Comparison of ENCODE assay signal across 27 cellular contexts in genomic region chr6:29295623-29296022, GRCh38. TPM values are rescaled to one million over a fixed set of nuclear protein-coding genes. Genes with fewer than 3 reads are reported as not detected.
A peak's percentile ranks its signal among the peaks of the same experiment; 100 is the strongest.
DNase-seq lines count a peak whose midpoint lies in the region; ATAC-seq, FAIRE-seq and TF ChIP-seq lines count a peak whose summit lies in the region.
"Had no signal": no experiment of that assay in that cellular context is flagged by ENCODE, and none has a peak within 500 bp of the region (broad histone marks: within the 10 kb centered on the region; RNA-seq: fewer than 3 reads in every experiment).

No MANE protein-coding gene starts in this region.

- no peak for TF ChIP-seq POLR2A in H1 (IDR thresholded peaks at IDR 0.05; ENCODE audit: control extremely low read depth in 1 of 2, low read depth in 2 of 2, low read length in 2 of 2)
- no peak for TF ChIP-seq POLR2A in HepG2 (IDR thresholded peaks at IDR 0.05; ENCODE audit: insufficient read depth in 1 of 2, low read depth in 2 of 2, low read length in 2 of 2)
- TF ChIP-seq POLR2A in adrenal gland (IDR thresholded peaks at IDR 0.05), result no peak

- H3K4me1 Mint-ChIP-seq in T-helper 17 cell, result no peaks in the 10 kb centered on the region
- H3K4me1 Mint-ChIP-seq: CD4-positive, CD25-positive, alpha-beta regulatory T cell; CD8-positive, alpha-beta memory T cell had no signal

- 0 out of 2 replicates have a peak overlapping the region, but pooled peaks have one; percentile 21 for H2AFZ ChIP-seq in PC-3 (ENCODE audit: low read length)
- H2AFZ ChIP-seq in H1 (ENCODE audit: low read length), result 0 out of 2 replicates have a peak overlapping the region, but pooled peaks have one; percentile 22
- no peak overlapping the region for H2AFZ ChIP-seq in HepG2 (ENCODE audit: low read length)
- H2AFZ ChIP-seq in osteoblast (ENCODE audit: low read length), result no peak overlapping the region

- H4K5ac ChIP-seq in H1 (ENCODE audit: insufficient read length, low read depth, low read length), result no peak overlapping the region

- H3K56ac ChIP-seq in H1 (replicated peaks; ENCODE audit: insufficient read length, low read depth, low read length), result no peak overlapping the region

- H3K23ac ChIP-seq in H1 (ENCODE audit: insufficient read length), result no peak overlapping the region

- no peak for TF ChIP-seq RAD21 in H1 (IDR thresholded peaks at IDR 0.05 in 1 of 2, conservative IDR thresholded peaks at IDR 0.05 in 1 of 2; ENCODE audit: low read depth in 2 of 2, low read length in 2 of 2)
- TF ChIP-seq RAD21 in HepG2 (CRISPR knock-in tag; IDR thresholded peaks at IDR 0.05), result no peak

- TF ChIP-seq EP300 in H1 (IDR thresholded peaks at IDR 0.05; ENCODE audit: borderline replicate concordance in 1 of 2, low read depth in 2 of 2, low read length in 2 of 2) (no peak), HepG2 (IDR thresholded peaks at IDR 0.05; ENCODE audit: low read depth in 2 of 2, low read length in 2 of 2) (no peak), HepG2 (CRISPR knock-in tag; IDR thresholded peaks at IDR 0.05; ENCODE audit: borderline replicate concordance) (no peak)

- H2BK120ac ChIP-seq in H1 (replicated peaks; ENCODE audit: low read depth, low read length), result no peak overlapping the region

- FAIRE-seq in H1 (lab: Jason Lieb, UNC) (no peak), HepG2 (lab: Jason Lieb, UNC) (no peak)
- FAIRE-seq: A204.1, GM12878, GM19239 had no signal

- no peak for TF ChIP-seq CTCF in PC-3 (conservative IDR thresholded peaks at IDR 0.05; ENCODE audit: low read depth, low read length)
- TF ChIP-seq CTCF in H1 (IDR thresholded peaks at IDR 0.05; ENCODE audit: control extremely low read depth in 1 of 3, insufficient read depth in 1 of 3, low read depth in 1 of 3, low read length in 3 of 3), result no peak
- no peak for TF ChIP-seq CTCF in HepG2 (CRISPR knock-in tag; IDR thresholded peaks at IDR 0.05)
- no peak for TF ChIP-seq CTCF in osteoblast (IDR thresholded peaks at IDR 0.05; ENCODE audit: extremely low read depth, low read depth, low read length)
- no peak for TF ChIP-seq CTCF in adrenal gland (IDR thresholded peaks at IDR 0.05)

- no peak overlapping the region for H3K18ac ChIP-seq in H1 (ENCODE audit: extremely low read depth, low read length)

- CTCF ChIA-PET in PC-3 (lab: Charles Lee) (no interaction called here), H1 (lab: Charles Lee; ENCODE audit: partially characterized antibody) (no interaction called here), HepG2 (lab: Yijun Ruan, JAX; ENCODE audit: low intra/inter-chr PET ratio, low total read pairs) (no interaction called here)

- 0 out of 2 replicates have a peak overlapping the region, but pooled peaks have one; percentile 5 for H2BK15ac ChIP-seq in H1 (ENCODE audit: low read length)

- intact Hi-C loops in PC-3 (cut with micrococcal nuclease) (no loop called here), HepG2 (cut with micrococcal nuclease; ENCODE audit: unreplicated experiment) (no loop called here), adrenal gland (cut with DNase I) (no loop called here)

- H3K27me3 Mint-ChIP-seq in T-helper 17 cell, result peaks cover 31% of the 10 kb centered on the region

- no peak for DNase-seq in PC-3
- no peak for DNase-seq in H1 (ENCODE audit: low read depth in 1 of 2, low spot score in 2 of 2)
- no peak for DNase-seq in HepG2 (ENCODE audit: low spot score)
- peak; percentile 8 for DNase-seq in osteoblast (ENCODE audit: insufficient read length, low spot score, missing footprints)
- no peak for DNase-seq in inferior parietal cortex (ENCODE audit: extremely low spot score)
- DNase-seq in adrenal gland, result no peak
- no peak for DNase-seq in activated CD4-positive, alpha-beta T cell treated with anti-CD3 and anti-CD28 coated beads for 4 hours
- DNase-seq in T-helper 17 cell, result no peak
- DNase-seq: ACHN; BE2C; C1 segment of cervical spinal cord; CD4-positive, CD25-positive, alpha-beta regulatory T cell; CD8-positive, alpha-beta memory T cell; COR-L47; DMS 273 treated with DMSO at 0.1 percent for 48 hours; DMS53; DND-41; EL; IMR-90 had no signal

- no peaks in the 10 kb centered on the region for H3K23me2 ChIP-seq in H1 (ENCODE audit: low read depth, low read length)

- no peaks in the 10 kb centered on the region for H3K9me2 ChIP-seq in PC-3 (replicated peaks; ENCODE audit: low read length)

- H3K4me2 ChIP-seq in PC-3 (ENCODE audit: low read length) (no peak overlapping the region), H1 (ENCODE audit: insufficient read depth in 1 of 2, low read depth in 2 of 2, low read length in 2 of 2) (no peak overlapping the region), HepG2 (ENCODE audit: low read depth, low read length) (no peak overlapping the region), osteoblast (ENCODE audit: insufficient read depth, low read length) (no peak overlapping the region)

- ATAC-seq in PC-3 (no peak), HepG2 (peak; percentile 25; the same call in 2 of the 3 replicates), T-helper 17 cell (no peak)
- ATAC-seq: GM12878 had no signal

- H3K4me1 ChIP-seq in PC-3 (ENCODE audit: insufficient read depth, low read length) (peaks cover 17% of the 10 kb centered on the region), H1 (replicated peaks in 1 of 4; ENCODE audit: control insufficient read depth in 3 of 4, insufficient read depth in 4 of 4, low read length in 3 of 4) (no peaks in the 10 kb centered on the region), HepG2 (ENCODE audit: insufficient read depth, low read length) (no peaks in the 10 kb centered on the region), osteoblast (ENCODE audit: insufficient read depth, low read length) (no peaks in the 10 kb centered on the region), adrenal gland (replicated peaks in 1 of 2) (no peaks in the 10 kb centered on the region)
- H3K4me1 ChIP-seq: BE2C had no signal

- no peak overlapping the region for H3K27ac ChIP-seq in PC-3 (ENCODE audit: low read length)
- H3K27ac ChIP-seq in H1 (ENCODE audit: low read depth, low read length), result no peak overlapping the region
- H3K27ac ChIP-seq in HepG2 (ENCODE audit: extremely low read length, insufficient read depth, low read length), result no peak overlapping the region
- no peak overlapping the region for H3K27ac ChIP-seq in osteoblast (ENCODE audit: low read depth, low read length)
- H3K27ac ChIP-seq in adrenal gland, result no peak overlapping the region
- H3K27ac ChIP-seq: HL-60 had no signal

- peaks cover 2% of the 10 kb centered on the region for H3K36me3 Mint-ChIP-seq in T-helper 17 cell (ENCODE audit: low read depth)
- H3K36me3 Mint-ChIP-seq: CD4-positive, CD25-positive, alpha-beta regulatory T cell; CD8-positive, alpha-beta memory T cell had no signal

- in situ Hi-C loops in HepG2 (cut with HindIII; ENCODE audit: extremely low pct_ligation_motif_present, low pct_unique_long_range_greater_than_20kb), result no loop called here

- H3K9ac ChIP-seq in PC-3 (ENCODE audit: low read length), result no peak overlapping the region
- H3K9ac ChIP-seq in H1 (replicated peaks in 1 of 4; ENCODE audit: extremely low read depth in 1 of 4, low read depth in 3 of 4, low read length in 3 of 4), result no peak overlapping the region
- H3K9ac ChIP-seq in HepG2 (ENCODE audit: insufficient read depth, low read depth, low read length), result no peak overlapping the region

- H3K27ac Mint-ChIP-seq in T-helper 17 cell, result no peak overlapping the region
- H3K27ac Mint-ChIP-seq: CD4-positive, CD25-positive, alpha-beta regulatory T cell; CD8-positive, alpha-beta memory T cell had no signal

- no peak overlapping the region for H2AK5ac ChIP-seq in H1 (ENCODE audit: low read depth, low read length)

- no peak overlapping the region for H2BK12ac ChIP-seq in H1 (ENCODE audit: low read depth, low read length)

- POLR2A ChIA-PET in PC-3 (lab: Charles Lee; ENCODE audit: unreplicated experiment), result no interaction called here
- POLR2A ChIA-PET in H1 (lab: Charles Lee; ENCODE audit: partially characterized antibody), result no interaction called here
- POLR2A ChIA-PET in HepG2 (lab: Yijun Ruan, JAX), result no interaction called here

- H4K91ac ChIP-seq in H1 (replicated peaks; ENCODE audit: insufficient read length, low read length), result no peak overlapping the region

- H3K4me3 ChIP-seq in PC-3 (ENCODE audit: low read length), result no peak overlapping the region
- H3K4me3 ChIP-seq in H1 (ENCODE audit: extremely low read depth in 1 of 4, insufficient read depth in 2 of 4, low read depth in 3 of 4, low read length in 4 of 4), result no peak overlapping the region
- no peak overlapping the region for H3K4me3 ChIP-seq in HepG2 (replicated peaks in 1 of 3; ENCODE audit: insufficient read depth in 1 of 3, low read depth in 2 of 3, low read length in 3 of 3)
- no peak overlapping the region for H3K4me3 ChIP-seq in osteoblast (ENCODE audit: insufficient read depth, low read length)
- no peak overlapping the region for H3K4me3 ChIP-seq in adrenal gland
- H3K4me3 ChIP-seq: GM12878, HAP-1 had no signal

- no peak overlapping the region for H3K4me3 Mint-ChIP-seq in T-helper 17 cell
- H3K4me3 Mint-ChIP-seq: CD4-positive, CD25-positive, alpha-beta regulatory T cell; CD8-positive, alpha-beta memory T cell had no signal

- H3K36me3 ChIP-seq in PC-3 (ENCODE audit: low read depth, low read length) (no peaks in the 10 kb centered on the region), H1 (ENCODE audit: control insufficient read depth in 2 of 4, insufficient read depth in 4 of 4, low read length in 3 of 4) (no peaks in the 10 kb centered on the region), HepG2 (replicated peaks in 1 of 2; ENCODE audit: control insufficient read depth in 1 of 2, insufficient read depth in 2 of 2, low read length in 2 of 2) (no peaks in the 10 kb centered on the region), osteoblast (ENCODE audit: insufficient read depth, low read length) (no peaks in the 10 kb centered on the region), adrenal gland (replicated peaks in 1 of 2) (no peaks in the 10 kb centered on the region)
- H3K36me3 ChIP-seq: BE2C, HAP-1 had no signal

- H4K20me1 ChIP-seq in PC-3 (ENCODE audit: low read length) (no peaks in the 10 kb centered on the region), H1 (replicated peaks in 1 of 2; ENCODE audit: control insufficient read depth in 1 of 2, insufficient read depth in 2 of 2, low read length in 2 of 2) (no peaks in the 10 kb centered on the region), HepG2 (ENCODE audit: insufficient read depth, low read length) (no peaks in the 10 kb centered on the region), osteoblast (ENCODE audit: insufficient read depth, low read length) (no peaks in the 10 kb centered on the region)

- H3F3A ChIP-seq in PC-3 (ENCODE audit: low read length, unreplicated experiment), result no peaks in the 10 kb centered on the region

- H2BK5ac ChIP-seq in H1 (ENCODE audit: low read depth, low read length), result no peak overlapping the region

- H3K9me3 ChIP-seq in PC-3 (ENCODE audit: low read length) (no peaks in the 10 kb centered on the region), H1 (ENCODE audit: insufficient read depth in 2 of 2, low read depth in 1 of 2, low read length in 1 of 2) (no peaks in the 10 kb centered on the region), HepG2 (ENCODE audit: low read length) (no peaks in the 10 kb centered on the region), osteoblast (ENCODE audit: low read depth, low read length) (no peaks in the 10 kb centered on the region), adrenal gland (replicated peaks in 1 of 3) (no peaks in the 10 kb centered on the region), T-helper 17 cell (ENCODE audit: control insufficient read depth, low read length, poor library complexity, severe bottlenecking) (no peaks in the 10 kb centered on the region)
- H3K9me3 ChIP-seq: BE2C, HAP-1 had no signal

- H4K8ac ChIP-seq in H1 (ENCODE audit: extremely low read depth, insufficient read depth, low read length), result no peak overlapping the region

- WGBS in H1 (ENCODE audit: extremely low coverage in 1 of 2, insufficient coverage in 1 of 2, insufficient read length in 1 of 2, insufficient replicate concordance in 2 of 2, low coverage in 1 of 2, low lambda C conversion rate in 2 of 2, missing lambda C conversion rate in 1 of 2), 2 experiments, result 88% methylated on average over 7 of the region's 7 CpGs; no CpG with 5 or more reads in 1 of the 2 experiments
- whole genome bisulfite sequencing in HepG2 (ENCODE audit: low lambda C conversion rate), result 38% methylated on average over 6 of the region's 7 CpGs
- 88 to 96% (median 92%) methylated on average over 3 to 7 of the region's 7 CpGs for WGBS in adrenal gland, 4 donors

- H3K14ac ChIP-seq in H1 (ENCODE audit: insufficient read length), result no peak overlapping the region

- H3K79me2 ChIP-seq in PC-3 (ENCODE audit: low read length) (no peaks in the 10 kb centered on the region), H1 (ENCODE audit: control insufficient read depth in 1 of 2, insufficient read depth in 2 of 2, low read length in 2 of 2) (no peaks in the 10 kb centered on the region), HepG2 (ENCODE audit: insufficient read depth, low read length) (no peaks in the 10 kb centered on the region), osteoblast (ENCODE audit: insufficient read depth, low read length) (no peaks in the 10 kb centered on the region)

- H3K4ac ChIP-seq in H1 (replicated peaks; ENCODE audit: insufficient read length, low read depth, low read length), result no peak overlapping the region

- no peaks in the 10 kb centered on the region for H3K79me1 ChIP-seq in H1 (ENCODE audit: low read depth, low read length)

- no peak overlapping the region for H2BK20ac ChIP-seq in H1 (ENCODE audit: low read length)

- H3K27me3 ChIP-seq in PC-3 (ENCODE audit: low read length) (0 out of 2 replicates have a peak, but pooled peaks cover under 1% of the 10 kb centered on the region), H1 (replicated peaks in 1 of 4; ENCODE audit: control insufficient read depth in 3 of 4, extremely low read depth in 1 of 4, insufficient read depth in 3 of 4, low read length in 3 of 4) (no peaks in the 10 kb centered on the region), HepG2 (ENCODE audit: control insufficient read depth in 1 of 2, insufficient read depth in 2 of 2, low read length in 2 of 2) (no peaks in the 10 kb centered on the region; a peak in 1 of 5 replicates), osteoblast (ENCODE audit: insufficient read depth, low read length) (no peaks in the 10 kb centered on the region), adrenal gland (no peaks in the 10 kb centered on the region)
- H3K27me3 ChIP-seq: BE2C had no signal

- no TSS peak for BruUV-seq in PC-3 (replicated peaks; lab: Mats Ljungman, UMichigan)
- BruUV-seq in HepG2 (replicated peaks; lab: Mats Ljungman, UMichigan), result no TSS peak

RNA-seq across cellular contexts. Expression of gene OR14J1, which starts 5.9 kb away (rescaled TPM):
- total RNA-seq in PC-3 (2014; rRNA removed) (not detected in 2 replicates), HepG2 (2016; rRNA removed; fragmentation: Illumina TruSeq; extraction: Trizol) (not detected in 2 replicates), osteoblast (not detected in 2 replicates), adrenal gland (not detected), T-helper 17 cell (not detected)
- total RNA-seq in H1 (2021; fragmentation: NEBNext Ultra II Directional; extraction: Animal tissue kit (Norgen Biotek cat#: 25700)), result not detected in 2 replicates
- polyA plus RNA-seq in H1 (2011; rRNA removed) (not detected in 2 replicates), HepG2 (2011; rRNA removed) (0.08 and 0.17 TPM in 2 replicates), adrenal gland (not detected)
- not detected for polyA plus RNA-seq in H1 (2011; cell fraction: cytosol; rRNA removed)
- not detected for polyA plus RNA-seq in H1 (2011; cell fraction: nucleus; rRNA removed)
- polyA plus RNA-seq in H1 (2012, experiment 1 of 2), result not detected in 4 replicates
- polyA plus RNA-seq in H1 (2012, experiment 2 of 2), result not detected
- polyA plus RNA-seq in H1 (2013, experiment 1 of 2), result not detected
- not detected for polyA plus RNA-seq in H1 (2013, experiment 2 of 2)
- polyA minus RNA-seq in H1 (2011; rRNA and poly(A)+ RNA removed), result 0.10 TPM in 1 of 2 replicates, not detected in the other
- polyA minus RNA-seq in H1 (2011; cell fraction: cytosol; rRNA and poly(A)+ RNA removed), result not detected
- polyA minus RNA-seq in H1 (2011; cell fraction: nucleus; rRNA and poly(A)+ RNA removed), result 0.10 TPM
- not detected in 2 replicates for total RNA-seq in HepG2 (2016; cell fraction: cytosol; rRNA removed; fragmentation: Illumina TruSeq; extraction: Trizol; ENCODE audit: low read depth)
- not detected in 2 replicates for total RNA-seq in HepG2 (2016; cell fraction: insoluble cytoplasmic fraction; rRNA removed; fragmentation: Illumina TruSeq; extraction: Trizol)
- total RNA-seq in HepG2 (2016; cell fraction: membrane; rRNA removed; fragmentation: Illumina TruSeq; extraction: Trizol), result not detected in 2 replicates
- total RNA-seq in HepG2 (2016; cell fraction: nucleus; rRNA removed; fragmentation: Illumina TruSeq; extraction: Trizol), result not detected in 2 replicates
- polyA plus RNA-seq in HepG2 (2011; cell fraction: cytosol; rRNA removed), result not detected in 2 replicates
- 0.38 and 0.42 TPM in 2 replicates for polyA plus RNA-seq in HepG2 (2011; cell fraction: nucleus; rRNA removed)
- polyA plus RNA-seq in HepG2 (2012), result not detected in 2 replicates
- polyA plus RNA-seq in HepG2 (2016; cell fraction: cytosol; fragmentation: Illumina TruSeq; extraction: Trizol; ENCODE audit: low read depth), result not detected in 2 replicates
- polyA plus RNA-seq in HepG2 (2016; cell fraction: insoluble cytoplasmic fraction; fragmentation: Illumina TruSeq; extraction: Trizol; ENCODE audit: low read depth), result not detected in 2 replicates
- not detected in 2 replicates for polyA plus RNA-seq in HepG2 (2016; cell fraction: membrane; fragmentation: Illumina TruSeq; extraction: Trizol; ENCODE audit: low read depth)
- not detected in 2 replicates for polyA plus RNA-seq in HepG2 (2016; cell fraction: nucleus; fragmentation: Illumina TruSeq; extraction: Trizol; ENCODE audit: insufficient read depth, low read depth)
- 2.5 TPM in 1 of 2 replicates, not detected in the other for polyA minus RNA-seq in HepG2 (2011; rRNA and poly(A)+ RNA removed; ENCODE audit: low replicate concordance)
- polyA minus RNA-seq in HepG2 (2011; cell fraction: cytosol; rRNA and poly(A)+ RNA removed), result not detected in 2 replicates
- polyA minus RNA-seq in HepG2 (2011; cell fraction: nucleus; rRNA and poly(A)+ RNA removed), result 2.2 and 3.3 TPM in 2 replicates
- total RNA-seq: CD4-positive, CD25-positive, alpha-beta regulatory T cell; CD8-positive, alpha-beta memory T cell; G401; GM12878; H4; HT1080; IMR-90 had no signal
- polyA plus RNA-seq: CD4-positive, CD25-positive, alpha-beta regulatory T cell; CD8-positive, alpha-beta memory T cell; GM12878; IMR-90 had no signal

Comparison
In these comparisons a context has a peak if more than half of its experiments do, and no peak if none do; other contexts are left out.
1. H2AFZ ChIP-seq: peak in PC-3 (single experiment) and H1 (single experiment); none in HepG2 (single experiment) and osteoblast (single experiment).